10 cellular contexts compared by ENCODE assay signal in genomic region chr17:81978901-81979298, GRCh38. TPM values are rescaled to one million over a fixed set of nuclear protein-coding genes. Genes with fewer than 3 reads are reported as not detected.
A peak's percentile ranks its signal among the peaks of the same experiment; 100 is the strongest.
DNase-seq lines count a peak whose midpoint lies in the region; ATAC-seq and TF ChIP-seq lines count a peak whose summit lies in the region.
"Had no signal": no experiment of that assay in that cellular context is flagged by ENCODE, and none has a peak within 500 bp of the region (broad histone marks: within the 10 kb centered on the region; RNA-seq: fewer than 3 reads in every experiment).

No MANE protein-coding gene starts in this region.

- DNase-seq in activated CD4-positive, alpha-beta T cell treated with anti-CD3 and anti-CD28 coated beads, Interleukin-2, amount 10 ng/mL, durations not matched to agents 24 days and 14 days = no peak
- DNase-seq in activated CD4-positive, alpha-beta T cell treated with anti-CD3 and anti-CD28 coated beads for 1 hour = no peak
- DNase-seq in T-cell = no peak
- DNase-seq in glutamatergic neuron = no peak
- DNase-seq in smooth muscle cell (lab: John Stamatoyannopoulos, UW; ENCODE audit: unreplicated experiment) = no peak
- DNase-seq in prostate gland (ENCODE audit: low spot score) = no peak
- DNase-seq: central memory CD4-positive, alpha-beta T cell; heart left ventricle had no signal

- peaks cover 2% of the 10 kb centered on the region for H3K27me3 Mint-ChIP-seq in activated CD4-positive, alpha-beta T cell treated with anti-CD3 and anti-CD28 coated beads, Interleukin-2, amount 10 ng/mL, durations not matched to agents 24 days and 14 days
- H3K27me3 Mint-ChIP-seq in T-cell (no peaks in the 10 kb centered on the region), glutamatergic neuron (ENCODE audit: unreplicated experiment) (peaks cover 10% of the 10 kb centered on the region)

- 99% methylated on average over 8 of the region's 8 CpGs for WGBS in smooth muscle cell (ENCODE audit: low lambda C conversion rate)
- 85% methylated on average over 8 of the region's 8 CpGs for WGBS in prostate gland

- peaks cover 13% of the 10 kb centered on the region for H4K20me1 ChIP-seq in smooth muscle cell (ENCODE audit: low read depth)

- H3K27ac Mint-ChIP-seq in activated CD4-positive, alpha-beta T cell treated with anti-CD3 and anti-CD28 coated beads, Interleukin-2, amount 10 ng/mL, durations not matched to agents 24 days and 14 days = peak overlapping the region; percentile 51
- H3K27ac Mint-ChIP-seq in T-cell (peak overlapping the region; percentile 22 to 55), glutamatergic neuron (ENCODE audit: unreplicated experiment) (peak overlapping the region; percentile 83)

- H3K4me2 ChIP-seq in smooth muscle cell = peak overlapping the region; percentile 98

- peaks cover 33% of the 10 kb centered on the region for H3K4me1 Mint-ChIP-seq in activated CD4-positive, alpha-beta T cell treated with anti-CD3 and anti-CD28 coated beads, Interleukin-2, amount 10 ng/mL, durations not matched to agents 24 days and 14 days
- H3K4me1 Mint-ChIP-seq in T-cell (peaks cover 36 to 48% (median 46%) of the 10 kb centered on the region in 3 donors), glutamatergic neuron (ENCODE audit: low read depth, unreplicated experiment) (peaks cover 20% of the 10 kb centered on the region)

- H3K27me3 ChIP-seq in smooth muscle cell (ENCODE audit: low read depth) (no peaks in the 10 kb centered on the region), prostate gland (replicated peaks; ENCODE audit: insufficient read depth) (no peaks in the 10 kb centered on the region)
- H3K27me3 ChIP-seq: heart left ventricle had no signal

- POLR2A ChIA-PET in T-cell (lab: Charles Lee) = no interaction called here

- H3K79me2 ChIP-seq in smooth muscle cell (ENCODE audit: low read depth) = peaks cover 8% of the 10 kb centered on the region

- H3K36me3 Mint-ChIP-seq in activated CD4-positive, alpha-beta T cell treated with anti-CD3 and anti-CD28 coated beads, Interleukin-2, amount 10 ng/mL, durations not matched to agents 24 days and 14 days (ENCODE audit: low read depth) = peaks cover 14% of the 10 kb centered on the region
- H3K36me3 Mint-ChIP-seq in T-cell = peaks cover 10% of the 10 kb centered on the region
- H3K36me3 Mint-ChIP-seq in glutamatergic neuron (ENCODE audit: unreplicated experiment) = peaks cover 5% of the 10 kb centered on the region

- H3K4me3 ChIP-seq in smooth muscle cell (no peak overlapping the region), prostate gland (peak overlapping the region in 1 of 2 donors; percentile 90)

- H3K36me3 ChIP-seq in smooth muscle cell (ENCODE audit: low read depth) (no peaks in the 10 kb centered on the region), prostate gland (no peaks in the 10 kb centered on the region)

- H3K4me3 Mint-ChIP-seq in activated CD4-positive, alpha-beta T cell treated with anti-CD3 and anti-CD28 coated beads, Interleukin-2, amount 10 ng/mL, durations not matched to agents 24 days and 14 days = peak overlapping the region; percentile 79
- H3K4me3 Mint-ChIP-seq in T-cell (peak overlapping the region; percentile 70 to 96 (median 75)), glutamatergic neuron (ENCODE audit: unreplicated experiment) (peak overlapping the region; percentile 78)

- CTCF ChIA-PET in T-cell (lab: Charles Lee) = no interaction called here

- TF ChIP-seq POLR2A in prostate gland (IDR thresholded peaks at IDR 0.05) = no peak

- H3K4me1 ChIP-seq in smooth muscle cell (ENCODE audit: low read depth) (peaks cover 7% of the 10 kb centered on the region), prostate gland (replicated peaks) (peaks cover 4% of the 10 kb centered on the region)

- no peak overlapping the region for H3K9ac ChIP-seq in smooth muscle cell (ENCODE audit: low read depth)

- H3K9me3 ChIP-seq in smooth muscle cell (replicated peaks; ENCODE audit: low read depth) = no peaks in the 10 kb centered on the region
- H3K9me3 ChIP-seq in prostate gland = no peaks in the 10 kb centered on the region

- ATAC-seq in T-cell (replicated peaks in 1 of 4) (no peak), HG02763 (IDR thresholded peaks at IDR 0.05; ENCODE audit: unreplicated experiment) (no peak), GM19328 (IDR thresholded peaks at IDR 0.05; ENCODE audit: unreplicated experiment) (no peak)
- ATAC-seq: heart left ventricle had no signal

- intact Hi-C loops in activated CD4-positive, alpha-beta T cell treated with anti-CD3 and anti-CD28 coated beads, Interleukin-2, amount 10 ng/mL, durations not matched to agents 24 days and 14 days (cut with micrococcal nuclease) = loop anchor here (5.0 kb wide), 1 partner anchor 117 kb away; the partner anchor contains the start of gene P4HB
- intact Hi-C loops in prostate gland (cut with DNase I) = no loop called here

- H3K27ac ChIP-seq in smooth muscle cell (ENCODE audit: low read depth) = no peak overlapping the region
- H3K27ac ChIP-seq in prostate gland = no peak overlapping the region

- H3K9me3 Mint-ChIP-seq in activated CD4-positive, alpha-beta T cell treated with anti-CD3 and anti-CD28 coated beads, Interleukin-2, amount 10 ng/mL, durations not matched to agents 24 days and 14 days = peaks cover 3% of the 10 kb centered on the region
- H3K9me3 Mint-ChIP-seq in T-cell (no peaks in the 10 kb centered on the region), glutamatergic neuron (ENCODE audit: unreplicated experiment) (peaks cover 12% of the 10 kb centered on the region)

- H3F3A ChIP-seq in smooth muscle cell (ENCODE audit: low read depth) = no peaks in the 10 kb centered on the region

- no peak for TF ChIP-seq CTCF in glutamatergic neuron (IDR thresholded peaks at IDR 0.05; ENCODE audit: partially characterized antibody, unreplicated experiment)
- no peak for TF ChIP-seq CTCF in smooth muscle cell (IDR thresholded peaks at IDR 0.05; ENCODE audit: borderline replicate concordance, insufficient read depth, poor library complexity, severe bottlenecking)
- no peak for TF ChIP-seq CTCF in prostate gland (IDR thresholded peaks at IDR 0.05)

- no peak overlapping the region for H2AFZ ChIP-seq in smooth muscle cell (ENCODE audit: low read depth)

RNA-seq across cellular contexts. Expression of gene ASPSCR1, which starts 1.5 kb away (rescaled TPM):
- total RNA-seq in activated CD4-positive, alpha-beta T cell treated with anti-CD3 and anti-CD28 coated beads, Interleukin-2, amount 10 ng/mL, durations not matched to agents 24 days and 14 days = 35.1 and 37.3 TPM in 2 replicates
- total RNA-seq in T-cell = 10 to 100 TPM; 34.6 to 49.7 (median 44.9) TPM
- 51.7 TPM for total RNA-seq in glutamatergic neuron (ENCODE audit: unreplicated experiment)
- 12.3 and 28.4 TPM in 2 replicates for total RNA-seq in smooth muscle cell
- 36.5 and 44.0 TPM in 2 replicates for polyA plus RNA-seq in smooth muscle cell
- 10 to 100 TPM; 30.7 to 39.7 TPM for total RNA-seq in prostate gland

RNA-seq across cellular contexts. Expression of gene NOTUM, which starts 17.9 kb away (rescaled TPM):
- total RNA-seq in activated CD4-positive, alpha-beta T cell treated with anti-CD3 and anti-CD28 coated beads, Interleukin-2, amount 10 ng/mL, durations not matched to agents 24 days and 14 days = 1.7 and 1.8 TPM in 2 replicates
- total RNA-seq in T-cell (under 1 TPM in 3 of 5 donors, not detected in 2; 0.13 to 0.33 (median 0.29) TPM), glutamatergic neuron (ENCODE audit: unreplicated experiment) (39.8 TPM), smooth muscle cell (0.90 and 1.3 TPM in 2 replicates), prostate gland (1 to 10 TPM in 1 of 2 donors, under 1 TPM in 1; 0.50 to 8.3 TPM)
- polyA plus RNA-seq in smooth muscle cell = 0.24 and 2.9 TPM in 2 replicates

RNA-seq across cellular contexts. Expression of gene MYADML2, which starts 31.9 kb away (rescaled TPM):
- not detected in 2 replicates for total RNA-seq in activated CD4-positive, alpha-beta T cell treated with anti-CD3 and anti-CD28 coated beads, Interleukin-2, amount 10 ng/mL, durations not matched to agents 24 days and 14 days
- total RNA-seq in T-cell = not detected
- 0.69 TPM for total RNA-seq in glutamatergic neuron (ENCODE audit: unreplicated experiment)
- not detected in 2 replicates for total RNA-seq in smooth muscle cell
- polyA plus RNA-seq in smooth muscle cell = 0.82 TPM in 1 of 2 replicates, not detected in the other
- under 1 TPM in 1 of 2 donors, not detected in 1; 0.14 TPM for total RNA-seq in prostate gland

RNA-seq across cellular contexts. Expression of gene PYCR1, which starts 41.8 kb away (rescaled TPM):
- 136 and 138 TPM in 2 replicates for total RNA-seq in activated CD4-positive, alpha-beta T cell treated with anti-CD3 and anti-CD28 coated beads, Interleukin-2, amount 10 ng/mL, durations not matched to agents 24 days and 14 days
- total RNA-seq in T-cell = 10 to 100 TPM in 2 of 5 donors, 1 to 10 TPM in 2, under 1 TPM in 1; 0.93 to 15.4 (median 8.2) TPM
- 68.1 TPM for total RNA-seq in glutamatergic neuron (ENCODE audit: unreplicated experiment)
- 144 and 157 TPM in 2 replicates for total RNA-seq in smooth muscle cell
- polyA plus RNA-seq in smooth muscle cell = 213 and 339 TPM in 2 replicates
- total RNA-seq in prostate gland = 10 to 100 TPM; 35.0 to 91.2 TPM

RNA-seq across cellular contexts. Expression of gene CENPX, which starts 43.8 kb away (rescaled TPM):
- total RNA-seq in activated CD4-positive, alpha-beta T cell treated with anti-CD3 and anti-CD28 coated beads, Interleukin-2, amount 10 ng/mL, durations not matched to agents 24 days and 14 days = 116 and 123 TPM in 2 replicates
- total RNA-seq in T-cell (10 to 100 TPM; 26.7 to 47.8 (median 43.7) TPM), glutamatergic neuron (ENCODE audit: unreplicated experiment) (59.9 TPM), smooth muscle cell (44.6 and 50.4 TPM in 2 replicates), prostate gland (100 to 1,000 TPM in 1 of 2 donors, 10 to 100 TPM in 1; 84.9 to 263 TPM)
- polyA plus RNA-seq in smooth muscle cell = 57.5 and 72.8 TPM in 2 replicates
